Comparison of ENCODE assay signal across 1 cellular context in the genomic region with DNA sequence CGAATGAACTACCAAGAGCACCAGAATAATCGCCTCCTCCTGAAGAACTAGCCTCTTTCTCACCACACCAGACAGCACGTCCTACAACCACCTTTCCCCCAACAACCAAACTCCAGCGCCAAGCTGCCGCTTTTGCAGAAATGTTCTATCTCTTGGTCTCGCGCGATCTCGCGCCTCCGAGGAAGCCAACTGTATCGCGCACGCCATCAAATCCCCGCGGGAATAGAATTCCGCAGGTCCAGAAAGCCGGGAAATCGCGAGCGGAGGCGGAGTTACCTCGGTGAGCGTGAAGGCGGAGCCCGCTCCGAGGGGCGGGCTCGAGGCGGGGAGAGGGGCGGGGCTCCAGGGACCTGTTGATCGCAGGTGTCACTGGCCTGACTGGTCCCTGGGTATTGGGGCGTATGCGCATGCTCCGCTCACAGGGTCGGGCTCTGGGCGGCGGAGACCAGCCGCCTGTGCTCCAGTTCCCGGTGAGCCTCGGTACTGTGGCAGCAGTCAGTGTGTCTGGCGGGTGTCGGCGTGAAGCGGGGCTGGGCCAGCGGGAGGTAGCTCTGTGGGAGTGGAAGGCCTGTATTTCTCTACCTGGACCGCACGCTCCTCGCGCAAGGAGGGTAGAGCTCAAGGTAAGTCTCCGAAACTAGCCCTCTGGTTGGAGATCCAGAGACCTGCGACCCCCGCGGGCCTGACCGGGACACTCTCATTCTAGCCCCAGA.
TF ChIP-seq lines count a peak whose summit lies in the region.

A gene (plus strand): TSS at position 463 of the 713 bp plus-strand sequence. CDS start 27,047 bp downstream, outside the sequence.

TF ChIP-seq in HepG2, 621 proteins besides CTCF, POLR2A, EP300 and RAD21 (continued from another document):
- TF ChIP-seq, protein P1, sequence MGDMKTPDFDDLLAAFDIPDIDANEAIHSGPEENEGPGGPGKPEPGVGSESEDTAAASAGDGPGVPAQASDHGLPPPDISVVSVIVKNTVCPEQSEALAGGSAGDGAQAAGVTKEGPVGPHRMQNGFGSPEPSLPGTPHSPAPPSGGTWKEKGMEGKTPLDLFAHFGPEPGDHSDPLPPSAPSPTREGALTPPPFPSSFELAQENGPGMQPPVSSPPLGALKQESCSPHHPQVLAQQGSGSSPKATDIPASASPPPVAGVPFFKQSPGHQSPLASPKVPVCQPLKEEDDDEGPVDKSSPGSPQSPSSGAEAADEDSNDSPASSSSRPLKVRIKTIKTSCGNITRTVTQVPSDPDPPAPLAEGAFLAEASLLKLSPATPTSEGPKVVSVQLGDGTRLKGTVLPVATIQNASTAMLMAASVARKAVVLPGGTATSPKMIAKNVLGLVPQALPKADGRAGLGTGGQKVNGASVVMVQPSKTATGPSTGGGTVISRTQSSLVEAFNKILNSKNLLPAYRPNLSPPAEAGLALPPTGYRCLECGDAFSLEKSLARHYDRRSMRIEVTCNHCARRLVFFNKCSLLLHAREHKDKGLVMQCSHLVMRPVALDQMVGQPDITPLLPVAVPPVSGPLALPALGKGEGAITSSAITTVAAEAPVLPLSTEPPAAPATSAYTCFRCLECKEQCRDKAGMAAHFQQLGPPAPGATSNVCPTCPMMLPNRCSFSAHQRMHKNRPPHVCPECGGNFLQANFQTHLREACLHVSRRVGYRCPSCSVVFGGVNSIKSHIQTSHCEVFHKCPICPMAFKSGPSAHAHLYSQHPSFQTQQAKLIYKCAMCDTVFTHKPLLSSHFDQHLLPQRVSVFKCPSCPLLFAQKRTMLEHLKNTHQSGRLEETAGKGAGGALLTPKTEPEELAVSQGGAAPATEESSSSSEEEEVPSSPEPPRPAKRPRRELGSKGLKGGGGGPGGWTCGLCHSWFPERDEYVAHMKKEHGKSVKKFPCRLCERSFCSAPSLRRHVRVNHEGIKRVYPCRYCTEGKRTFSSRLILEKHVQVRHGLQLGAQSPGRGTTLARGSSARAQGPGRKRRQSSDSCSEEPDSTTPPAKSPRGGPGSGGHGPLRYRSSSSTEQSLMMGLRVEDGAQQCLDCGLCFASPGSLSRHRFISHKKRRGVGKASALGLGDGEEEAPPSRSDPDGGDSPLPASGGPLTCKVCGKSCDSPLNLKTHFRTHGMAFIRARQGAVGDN (CRISPR knock-in tag; IDR thresholded peaks at IDR 0.05): peak; percentile 90
- TF ChIP-seq STAG1 (CRISPR knock-in tag; IDR thresholded peaks at IDR 0.05): no peak
- no peak for TF ChIP-seq MAFG (CRISPR knock-in tag; IDR thresholded peaks at IDR 0.05)
- TF ChIP-seq, protein P2, sequence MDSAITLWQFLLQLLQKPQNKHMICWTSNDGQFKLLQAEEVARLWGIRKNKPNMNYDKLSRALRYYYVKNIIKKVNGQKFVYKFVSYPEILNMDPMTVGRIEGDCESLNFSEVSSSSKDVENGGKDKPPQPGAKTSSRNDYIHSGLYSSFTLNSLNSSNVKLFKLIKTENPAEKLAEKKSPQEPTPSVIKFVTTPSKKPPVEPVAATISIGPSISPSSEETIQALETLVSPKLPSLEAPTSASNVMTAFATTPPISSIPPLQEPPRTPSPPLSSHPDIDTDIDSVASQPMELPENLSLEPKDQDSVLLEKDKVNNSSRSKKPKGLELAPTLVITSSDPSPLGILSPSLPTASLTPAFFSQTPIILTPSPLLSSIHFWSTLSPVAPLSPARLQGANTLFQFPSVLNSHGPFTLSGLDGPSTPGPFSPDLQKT (CRISPR knock-in tag; IDR thresholded peaks at IDR 0.05; ENCODE audit: borderline replicate concordance): no peak
- peak in 1 of 2 experiments; percentile 79; a peak in 2 of 4 replicates for TF ChIP-seq KLF16 (CRISPR knock-in tag; IDR thresholded peaks at IDR 0.05)
